23 cellular contexts compared by ENCODE assay signal in the genomic region with DNA sequence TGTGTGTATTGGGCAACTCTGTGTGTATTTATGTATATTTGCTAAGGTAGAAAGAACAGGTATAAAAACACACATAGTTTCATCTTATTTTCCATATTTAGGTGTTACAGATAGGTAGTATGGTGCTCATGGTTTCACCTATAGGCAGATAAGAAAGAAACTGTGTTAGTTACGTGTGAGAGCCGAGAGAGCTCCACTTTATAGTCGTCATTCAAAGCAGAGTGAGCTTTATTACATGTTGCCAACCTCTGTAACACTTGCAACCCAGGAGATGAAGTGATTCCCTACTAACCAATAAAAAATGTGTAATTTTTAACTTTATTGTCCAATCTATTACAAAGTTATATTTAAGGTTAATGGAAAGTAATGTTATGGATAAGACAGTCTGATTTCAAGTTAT.
"Had no signal": no experiment of that assay in that cellular context is flagged by ENCODE, and none has a peak within 500 bp of the region (broad histone marks: within the 10 kb centered on the region; RNA-seq: fewer than 3 reads in every experiment).

No MANE protein-coding gene starts in this region.

- H3K79me2 ChIP-seq: hepatocyte, parathyroid adenoma had no signal

- DNase-seq: dermis blood vessel endothelial cell; effector memory CD4-positive, alpha-beta T cell; foreskin keratinocyte; heart left ventricle; kidney; natural killer cell; occipital lobe; right lobe of liver; small intestine; stimulated activated CD4-positive, alpha-beta T cell treated with anti-CD3 and anti-CD28 coated beads, Interleukin-1b, Interleukin-23, amount 100 ng/mL, for 48 hours; stimulated activated CD4-positive, alpha-beta T cell treated with anti-CD3 and anti-CD28 coated beads, Interleukin-4, amount 100 ng/mL, for 1 hour; stimulated activated naive CD4-positive, alpha-beta T cell treated with Interleukin-2 at 50 U/mL for 16 hours; stomach; thyroid gland; trophoblast cell had no signal

- H3K4me2 ChIP-seq: hepatocyte had no signal

- H3K4me1 ChIP-seq: esophagus muscularis mucosa, foreskin keratinocyte, gastroesophageal sphincter, heart left ventricle, parathyroid adenoma, right lobe of liver, stomach, thyroid gland, vagina had no signal

- ATAC-seq: foreskin keratinocyte; gastroesophageal sphincter; heart left ventricle; left lobe of liver; natural killer cell; right lobe of liver; stimulated activated effector memory CD8-positive, alpha-beta T cell treated with anti-CD3 and anti-CD28 coated beads, Interleukin-12 subunit alpha, Interleukin-12 subunit beta, amount 100 ng/mL, for 72 hours had no signal

- H3K9ac ChIP-seq: parathyroid adenoma had no signal

- H2AFZ ChIP-seq: hepatocyte, parathyroid adenoma had no signal

- H3K4me3 ChIP-seq: esophagus muscularis mucosa, gastroesophageal sphincter, heart left ventricle, hepatocyte, lung, right lobe of liver, stomach, thyroid gland, vagina had no signal

- H3K27ac ChIP-seq: esophagus muscularis mucosa, foreskin keratinocyte, gastroesophageal sphincter, heart left ventricle, hepatocyte, parathyroid adenoma, right lobe of liver, stomach, thyroid gland, vagina had no signal

- H3K9me3 ChIP-seq: esophagus muscularis mucosa, gastroesophageal sphincter, heart left ventricle, right lobe of liver, thyroid gland, vagina had no signal

- H3K36me3 ChIP-seq: esophagus muscularis mucosa, gastroesophageal sphincter, heart left ventricle, right lobe of liver, stomach, thyroid gland, vagina had no signal

- H3K27me3 ChIP-seq: esophagus muscularis mucosa, foreskin keratinocyte, gastroesophageal sphincter, heart left ventricle, hepatocyte, right lobe of liver, stomach, thyroid gland, vagina had no signal
